Comparison of ENCODE assay signal across 10 cellular contexts in the genomic region with DNA sequence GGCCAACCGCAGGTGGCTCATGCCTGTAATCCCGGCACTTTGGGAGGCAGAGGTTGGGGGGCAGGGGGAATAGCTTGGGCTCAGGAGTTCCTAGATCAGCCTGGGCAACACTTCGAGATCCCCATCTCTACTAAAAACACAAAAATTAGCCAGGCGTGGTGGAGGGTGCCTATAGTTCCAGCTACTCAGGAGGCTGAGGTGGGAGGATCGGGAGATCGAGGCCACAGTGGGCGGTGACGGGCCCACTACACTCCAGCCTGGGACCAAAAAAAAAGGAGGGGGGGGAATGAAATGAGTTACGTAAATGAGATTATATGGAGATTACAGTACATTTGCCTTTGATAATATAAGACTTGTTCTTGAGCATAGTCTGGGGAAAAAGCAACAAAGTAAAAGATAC. TPM values are rescaled to one million over a fixed set of nuclear protein-coding genes. Genes with fewer than 3 reads are reported as not detected.
DNase-seq lines count a peak whose midpoint lies in the region; ATAC-seq and TF ChIP-seq lines count a peak whose summit lies in the region.
"Had no signal": no experiment of that assay in that cellular context is flagged by ENCODE, and none has a peak within 500 bp of the region (broad histone marks: within the 10 kb centered on the region; RNA-seq: fewer than 3 reads in every experiment).

No MANE protein-coding gene starts in this region.

- BruUV-seq in Calu3 (replicated peaks; lab: Mats Ljungman, UMichigan), result no TSS peak

- no peak overlapping the region for H3K27ac ChIP-seq in effector memory CD4-positive, alpha-beta T cell (ENCODE audit: insufficient read depth, low read length, poor library complexity, severe bottlenecking)

- peak overlapping the region; percentile 69 for H3K4me3 Mint-ChIP-seq in Calu3 (ENCODE audit: low read depth, unreplicated experiment)

- intact Hi-C loops in Calu3 (cut with micrococcal nuclease; ENCODE audit: unreplicated experiment), result no loop called here

- peaks cover 23% of the 10 kb centered on the region for H3K4me1 Mint-ChIP-seq in Calu3 (ENCODE audit: low read depth, unreplicated experiment)

- peak overlapping the region; percentile 5 for H3K27ac Mint-ChIP-seq in Calu3 (ENCODE audit: unreplicated experiment)

- peaks cover 16% of the 10 kb centered on the region for H3K36me3 ChIP-seq in effector memory CD4-positive, alpha-beta T cell (ENCODE audit: control insufficient read depth, insufficient read depth, low read length)
- peaks cover 19% of the 10 kb centered on the region for H3K36me3 ChIP-seq in neuron (ENCODE audit: insufficient read depth, low read length)

- DNase-seq in Calu3, result no peak
- no peak for DNase-seq in NB4 (ENCODE audit: low read depth)
- no peak for DNase-seq in effector memory CD4-positive, alpha-beta T cell
- no peak for DNase-seq in NOMO-1 (lab: John Stamatoyannopoulos, UW; ENCODE audit: unreplicated experiment in 2 of 2)
- no peak for DNase-seq in MV-4-11 (lab: John Stamatoyannopoulos, UW)

- ATAC-seq in HG03097 (IDR thresholded peaks at IDR 0.05; ENCODE audit: low FRiP score, unreplicated experiment) (no peak), GM19397 (IDR thresholded peaks at IDR 0.05; ENCODE audit: unreplicated experiment) (no peak)

- no peaks in the 10 kb centered on the region for H3K9me3 Mint-ChIP-seq in Calu3 (ENCODE audit: low read depth, unreplicated experiment)

- H3K27me3 Mint-ChIP-seq in Calu3 (ENCODE audit: unreplicated experiment), result no peaks in the 10 kb centered on the region

- CTCF ChIA-PET in Calu3 (lab: Charles Lee), result no interaction called here

- H3K4me3 ChIP-seq in NB4 (ENCODE audit: low read depth, low read length) (peak overlapping the region; percentile 96), neuron (ENCODE audit: low read length) (peak overlapping the region; percentile 79)
- H3K4me3 ChIP-seq in effector memory CD4-positive, alpha-beta T cell (ENCODE audit: insufficient read depth, low read depth, low read length, poor library complexity, severe bottlenecking), result peak overlapping the region; percentile 91

- H3K27me3 ChIP-seq in effector memory CD4-positive, alpha-beta T cell (replicated peaks; ENCODE audit: control insufficient read depth, insufficient read depth, low read length, poor library complexity, severe bottlenecking), result no peaks in the 10 kb centered on the region
- no peaks in the 10 kb centered on the region for H3K27me3 ChIP-seq in neuron (ENCODE audit: insufficient read depth, low read length)

- H3K9me3 ChIP-seq in effector memory CD4-positive, alpha-beta T cell (ENCODE audit: control insufficient read depth, low read length), result no peaks in the 10 kb centered on the region
- H3K9me3 ChIP-seq in neuron (ENCODE audit: low read length), result no peaks in the 10 kb centered on the region

- H3K36me3 Mint-ChIP-seq in Calu3 (ENCODE audit: insufficient read depth, unreplicated experiment), result peaks cover 21% of the 10 kb centered on the region

- H2AFZ ChIP-seq in neuron (ENCODE audit: low read depth, low read length), result no peak overlapping the region

- peaks cover 9% of the 10 kb centered on the region for H3K4me1 ChIP-seq in effector memory CD4-positive, alpha-beta T cell (ENCODE audit: control insufficient read depth, insufficient read depth, low read length, poor library complexity, severe bottlenecking)
- H3K4me1 ChIP-seq in neuron (ENCODE audit: insufficient read depth, low read length), result peaks cover 12% of the 10 kb centered on the region

- TF ChIP-seq POLR2A in NB4 (IDR thresholded peaks at IDR 0.05; ENCODE audit: extremely low read depth, insufficient read length), result no peak

- TF ChIP-seq CTCF in Calu3 (IDR thresholded peaks at IDR 0.05; ENCODE audit: unreplicated experiment) (no peak), NB4 (IDR thresholded peaks at IDR 0.05; ENCODE audit: low read depth, low read length) (no peak)

RNA-seq across cellular contexts. Expression of a gene that starts 1.1 kb away (rescaled TPM):
- 29.7 and 33.5 TPM in 2 replicates for total RNA-seq in Calu3 (2022)

RNA-seq across cellular contexts. Expression of a gene that starts 20.6 kb away (rescaled TPM):
- 0.42 TPM in 1 of 2 replicates, not detected in the other for total RNA-seq in Calu3 (2022)
- total RNA-seq: glomerular endothelial cell, HT1080 had no signal

RNA-seq across cellular contexts. Expression of a gene that starts 54.0 kb away (rescaled TPM):
- 8.2 and 11.0 TPM in 2 replicates for total RNA-seq in Calu3 (2022)
